Comparison of ENCODE assay signal across 23 cellular contexts in genomic region chr5:153632748-153633290, GRCh38.
DNase-seq lines count a peak whose midpoint lies in the region; ATAC-seq and TF ChIP-seq lines count a peak whose summit lies in the region.
"Had no signal": no experiment of that assay in that cellular context is flagged by ENCODE, and none has a peak within 500 bp of the region (broad histone marks: within the 10 kb centered on the region; RNA-seq: fewer than 3 reads in every experiment).

No MANE protein-coding gene starts in this region.

- intact Hi-C loops in mammary epithelial cell (cut with micrococcal nuclease), result loop anchor here (5.0 kb wide), 1 partner anchor 74 kb away; no protein-coding TSS in a partner anchor
- intact Hi-C loops in aorta (cut with DNase I), result loop anchor here in 1 of 2 donors (10.0 kb wide), 1 partner anchor 138 kb away; the partner anchor contains the start of gene GRIA1

- no peak overlapping the region for H3K9ac ChIP-seq in mammary epithelial cell (ENCODE audit: insufficient read depth, low read length)

- ATAC-seq in foreskin keratinocyte (peak; percentile 56), aorta (ENCODE audit: low FRiP score) (no peak), GM19324 (IDR thresholded peaks at IDR 0.05; ENCODE audit: low FRiP score, unreplicated experiment) (no peak)
- ATAC-seq: K562; left lung; PC-3; stimulated activated effector memory CD8-positive, alpha-beta T cell treated with anti-CD3 and anti-CD28 coated beads, Interleukin-12 subunit alpha, Interleukin-12 subunit beta, amount 100 ng/mL, for 72 hours had no signal

- TF ChIP-seq CTCF in mammary epithelial cell (conservative IDR thresholded peaks at IDR 0.05 in 1 of 2, IDR thresholded peaks at IDR 0.05 in 1 of 2; ENCODE audit: extremely low read depth in 1 of 2, insufficient read depth in 1 of 2, low read depth in 1 of 2, low read length in 2 of 2) (no peak), foreskin keratinocyte (conservative IDR thresholded peaks at IDR 0.05) (no peak)

- CTCF ChIA-PET in mammary epithelial cell (lab: Charles Lee; ENCODE audit: low non-redundant PET), result interaction anchor here (0.6 kb wide), 1 partner anchor 1073 kb away, joined by 4 read pairs; no protein-coding TSS in a partner anchor

- peak overlapping the region; percentile 72 for H2AFZ ChIP-seq in mammary epithelial cell (ENCODE audit: low read depth, low read length)

- H3K79me2 ChIP-seq in mammary epithelial cell (ENCODE audit: insufficient read depth, low read length), result no peaks in the 10 kb centered on the region

- H3K9me3 ChIP-seq in MG63 (no peaks in the 10 kb centered on the region), mammary epithelial cell (replicated peaks; ENCODE audit: insufficient read depth, low read length) (no peaks in the 10 kb centered on the region), aorta (ENCODE audit: control insufficient read depth, low read length) (no peaks in the 10 kb centered on the region)
- H3K9me3 ChIP-seq: left lung, transverse colon had no signal

- dilution Hi-C loops in mammary epithelial cell (cut with HindIII; ENCODE audit: low sequenced_read_pairs), result no loop called here

- no TSS peak for BruUV-seq in mammary epithelial cell (replicated peaks; lab: Mats Ljungman, UMichigan)

- H3K27ac ChIP-seq in mammary epithelial cell (ENCODE audit: insufficient read depth, low read depth, low read length) (no peak overlapping the region), foreskin keratinocyte (no peak overlapping the region), aorta (ENCODE audit: low read depth in 1 of 2, low read length in 2 of 2) (no peak overlapping the region)
- H3K27ac ChIP-seq: cardiac muscle cell, left lung, transverse colon had no signal

- peaks cover 43% of the 10 kb centered on the region for H3K4me1 ChIP-seq in mammary epithelial cell (ENCODE audit: insufficient read depth, low read length)
- H3K4me1 ChIP-seq in foreskin keratinocyte, result peaks cover 28% of the 10 kb centered on the region
- H3K4me1 ChIP-seq in aorta (ENCODE audit: control insufficient read depth in 1 of 2, insufficient read depth in 2 of 2, low read length in 2 of 2), result peaks cover 2 to 5% of the 10 kb centered on the region in 2 donors

- in situ Hi-C loops in mammary epithelial cell (cut with MboI; ENCODE audit: low sequenced_read_pairs in 2 of 2), result no loop called here

- DNase-seq in GM03348 (ENCODE audit: low spot score) (peak; percentile 36), MG63 (peak; percentile 14), mammary epithelial cell (no peak), foreskin keratinocyte (peak; percentile 32 to 68), aorta (no peak), HUDEP-2 (lab: John Stamatoyannopoulos, UW; ENCODE audit: unreplicated experiment in 76 of 76) (no peak), NCI-H2029 (lab: John Stamatoyannopoulos, UW) (no peak)
- DNase-seq: ACHN; activated CD4-positive, alpha-beta memory T cell treated with anti-CD3 and anti-CD28 coated beads, Interleukin-2, amount 10 ng/mL, durations not matched to agents 7 days and 5 days; DMS153; left lung; mesenchymal stem cell; NCI-H1105; NCI-H1930; NCI-H526 treated with DMSO at 0.1 percent for 48 hours; PC-3; SHP77; stimulated activated CD4-positive, alpha-beta T cell treated with anti-CD3 and anti-CD28 coated beads, Interleukin-4, amount 100 ng/mL, for 4 hours; transverse colon had no signal

- H3K27me3 ChIP-seq in MG63, result no peaks in the 10 kb centered on the region
- no peaks in the 10 kb centered on the region for H3K27me3 ChIP-seq in mammary epithelial cell (ENCODE audit: insufficient read depth, low read length)
- H3K27me3 ChIP-seq in foreskin keratinocyte, result no peaks in the 10 kb centered on the region
- H3K27me3 ChIP-seq in aorta (ENCODE audit: control insufficient read depth in 1 of 2, insufficient read depth in 2 of 2, low read length in 1 of 2), result no peaks in the 10 kb centered on the region
- H3K27me3 ChIP-seq: cardiac muscle cell, left lung, transverse colon had no signal

- H3K4me3 ChIP-seq in MG63 (no peak overlapping the region), mammary epithelial cell (replicated peaks in 1 of 3; ENCODE audit: insufficient read depth in 1 of 3, low read depth in 2 of 3, low read length in 3 of 3) (no peak overlapping the region), aorta (ENCODE audit: low read length in 2 of 2) (no peak overlapping the region)
- H3K4me3 ChIP-seq: cardiac muscle cell, K562, left lung, transverse colon had no signal

- H3K4me2 ChIP-seq in mammary epithelial cell (ENCODE audit: insufficient read depth, low read depth, low read length), result no peak overlapping the region

- H3K36me3 ChIP-seq in MG63, result no peaks in the 10 kb centered on the region
- H3K36me3 ChIP-seq in mammary epithelial cell (ENCODE audit: insufficient read depth, low read length), result no peaks in the 10 kb centered on the region
- H3K36me3 ChIP-seq in aorta (ENCODE audit: control insufficient read depth in 1 of 2, insufficient read depth in 2 of 2, low read length in 1 of 2), result no peaks in the 10 kb centered on the region
- H3K36me3 ChIP-seq: cardiac muscle cell, left lung, transverse colon had no signal

- no peaks in the 10 kb centered on the region for H4K20me1 ChIP-seq in mammary epithelial cell (ENCODE audit: insufficient read depth, low read length)

Comparison
In these comparisons a context has a peak if more than half of its experiments do, and no peak if none do; other contexts are left out.
1. DNase-seq: peak in GM03348 (single experiment), MG63 (single experiment) and foreskin keratinocyte (2 of 2); none in mammary epithelial cell (single experiment), aorta (0 of 2), HUDEP-2 (0 of 76) and NCI-H2029 (single experiment).